In the genomic region with DNA sequence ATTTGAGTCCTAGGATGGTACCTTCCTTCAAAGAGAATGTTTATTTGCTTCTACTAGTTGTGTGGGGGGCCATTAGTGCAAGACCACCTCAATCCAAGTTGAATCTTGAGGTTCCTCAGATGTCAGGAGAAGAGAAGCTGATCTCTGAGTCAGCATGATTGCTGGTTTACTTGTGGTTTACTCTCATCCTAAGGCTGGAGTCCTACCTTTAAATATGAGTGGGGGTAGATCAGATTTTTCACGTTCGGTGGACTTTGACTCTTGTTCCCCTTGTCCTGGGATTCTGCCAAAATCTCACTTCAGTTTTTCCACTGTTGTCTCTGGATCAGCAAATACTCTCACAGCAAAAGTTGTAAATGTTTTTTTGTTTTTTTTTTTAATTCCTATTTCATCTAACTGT, we compare ENCODE assay signal across 23 cellular contexts.
"Had no signal": no experiment of that assay in that cellular context is flagged by ENCODE, and none has a peak within 500 bp of the region (broad histone marks: within the 10 kb centered on the region; RNA-seq: fewer than 3 reads in every experiment).

No MANE protein-coding gene starts in this region.

- H3K4me1 ChIP-seq: gastrocnemius medialis, prostate gland had no signal

- H3K4me1 Mint-ChIP-seq: activated CD4-positive, alpha-beta T cell treated with anti-CD3 and anti-CD28 coated beads, Interleukin-2, amount 10 ng/mL, durations not matched to agents 7 days and 5 days; brain; neural crest cell; stimulated activated naive CD8-positive, alpha-beta T cell treated with anti-CD3 and anti-CD28 coated beads, Interleukin-15, amount 100 ng/mL, for 72 hours had no signal

- H3K27me3 Mint-ChIP-seq: brain had no signal

- H3K36me3 ChIP-seq: gastrocnemius medialis, left ventricle myocardium inferior, prostate gland, suprapubic skin had no signal

- H3K4me3 Mint-ChIP-seq: activated CD4-positive, alpha-beta T cell treated with anti-CD3 and anti-CD28 coated beads, Interleukin-2, amount 10 ng/mL, durations not matched to agents 7 days and 5 days; activated naive CD4-positive, alpha-beta T cell treated with anti-CD3 and anti-CD28 coated beads for 36 hours; activated T-cell treated with anti-CD3 and anti-CD28 coated beads, Interleukin-2, amount 50 U/mL, for 4 hours; brain; neural crest cell; stimulated activated naive CD8-positive, alpha-beta T cell treated with anti-CD3 and anti-CD28 coated beads, Interleukin-15, amount 100 ng/mL, for 72 hours had no signal

- H3K9me3 Mint-ChIP-seq: activated CD4-positive, alpha-beta T cell treated with anti-CD3 and anti-CD28 coated beads, Interleukin-2, amount 10 ng/mL, durations not matched to agents 7 days and 5 days; activated naive CD4-positive, alpha-beta T cell treated with anti-CD3 and anti-CD28 coated beads for 36 hours; activated T-cell treated with anti-CD3 and anti-CD28 coated beads, Interleukin-2, amount 50 U/mL, for 4 hours; brain had no signal

- ATAC-seq: activated CD4-positive, CD25-positive, alpha-beta regulatory T cell treated with anti-CD3 and anti-CD28 coated beads, Interleukin-2, amount 50 U/mL, for 24 hours; activated T-cell treated with anti-CD3 and anti-CD28 coated beads, Interleukin-2, amount 50 U/mL, for 4 hours; esophagus mucosa; gastrocnemius medialis; right cardiac atrium; stimulated activated naive CD8-positive, alpha-beta T cell treated with anti-CD3 and anti-CD28 coated beads, Interleukin-15, amount 100 ng/mL, for 72 hours had no signal

- H3K36me3 Mint-ChIP-seq: brain had no signal

- H3K27ac Mint-ChIP-seq: activated CD4-positive, alpha-beta T cell treated with anti-CD3 and anti-CD28 coated beads, Interleukin-2, amount 10 ng/mL, durations not matched to agents 7 days and 5 days; activated naive CD4-positive, alpha-beta T cell treated with anti-CD3 and anti-CD28 coated beads for 36 hours; brain; stimulated activated naive CD8-positive, alpha-beta T cell treated with anti-CD3 and anti-CD28 coated beads, Interleukin-15, amount 100 ng/mL, for 72 hours had no signal

- H3K4me3 ChIP-seq: gastrocnemius medialis, left ventricle myocardium inferior, prostate gland, skin epidermis, suprapubic skin had no signal

- DNase-seq: activated CD4-positive, alpha-beta T cell treated with anti-CD3 and anti-CD28 coated beads, Interleukin-2, amount 10 ng/mL, durations not matched to agents 7 days and 5 days; activated CD8-positive, alpha-beta memory T cell treated with anti-CD3 and anti-CD28 coated beads, Interleukin-2, amount 50 U/mL, for 4 hours; activated naive CD4-positive, alpha-beta T cell treated with anti-CD3 and anti-CD28 coated beads for 36 hours; activated T-cell treated with anti-CD3 and anti-CD28 coated beads, Interleukin-2, amount 50 U/mL, for 4 hours; anterior cingulate cortex; central memory CD4-positive, alpha-beta T cell; gastrocnemius medialis; head of caudate nucleus; left ventricle myocardium inferior; right cardiac atrium; stimulated activated CD4-positive, alpha-beta T cell treated with anti-CD3 and anti-CD28 coated beads, Interleukin-15, amount 100 ng/mL, for 24 hours; stimulated activated CD4-positive, alpha-beta T cell treated with anti-CD3 and anti-CD28 coated beads, Interleukin-2, amount 100 ng/mL, for 48 hours; stimulated activated naive CD8-positive, alpha-beta T cell treated with anti-CD3 and anti-CD28 coated beads, Interleukin-15, amount 100 ng/mL, for 72 hours; T-helper 1 cell; T-helper 9 cell; trophoblast cell had no signal

- H3K27ac ChIP-seq: gastrocnemius medialis, left ventricle myocardium inferior, prostate gland, suprapubic skin had no signal

- H3K9me3 ChIP-seq: gastrocnemius medialis, left ventricle myocardium inferior, prostate gland, suprapubic skin had no signal

- H3K27me3 ChIP-seq: gastrocnemius medialis, suprapubic skin had no signal
